1 cellular context compared by ENCODE assay signal in genomic region chr5:167375125-167375524, GRCh38.
TF ChIP-seq lines count a peak whose summit lies in the region.

No MANE protein-coding gene starts in this region.

TF ChIP-seq in GM23338, 12 proteins besides CTCF, POLR2A, EP300 and RAD21 (continued from another document):
- TF ChIP-seq, protein P1, sequence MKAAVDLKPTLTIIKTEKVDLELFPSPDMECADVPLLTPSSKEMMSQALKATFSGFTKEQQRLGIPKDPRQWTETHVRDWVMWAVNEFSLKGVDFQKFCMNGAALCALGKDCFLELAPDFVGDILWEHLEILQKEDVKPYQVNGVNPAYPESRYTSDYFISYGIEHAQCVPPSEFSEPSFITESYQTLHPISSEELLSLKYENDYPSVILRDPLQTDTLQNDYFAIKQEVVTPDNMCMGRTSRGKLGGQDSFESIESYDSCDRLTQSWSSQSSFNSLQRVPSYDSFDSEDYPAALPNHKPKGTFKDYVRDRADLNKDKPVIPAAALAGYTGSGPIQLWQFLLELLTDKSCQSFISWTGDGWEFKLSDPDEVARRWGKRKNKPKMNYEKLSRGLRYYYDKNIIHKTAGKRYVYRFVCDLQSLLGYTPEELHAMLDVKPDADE (IDR thresholded peaks at IDR 0.05) = no peak
- TF ChIP-seq NANOG (IDR thresholded peaks at IDR 0.05; ENCODE audit: borderline replicate concordance) (no peak), JUNB (IDR thresholded peaks at IDR 0.05; ENCODE audit: unreplicated experiment) (no peak), POLR2AphosphoS5 (IDR thresholded peaks at IDR 0.05; ENCODE audit: low read depth) (no peak), EZH2phosphoT487 (IDR thresholded peaks at IDR 0.05; ENCODE audit: unreplicated experiment) (no peak), REST (IDR thresholded peaks at IDR 0.05; ENCODE audit: unreplicated experiment) (no peak), ZNF114 (CRISPR knock-in tag; IDR thresholded peaks at IDR 0.05) (no peak), STAT1 (IDR thresholded peaks at IDR 0.05; ENCODE audit: unreplicated experiment) (no peak), CREB1 (CRISPR knock-in tag; IDR thresholded peaks at IDR 0.05; ENCODE audit: low read depth) (no peak), EZH2 (IDR thresholded peaks at IDR 0.05; ENCODE audit: low read depth, unreplicated experiment) (no peak)
- TF ChIP-seq, protein P2, sequence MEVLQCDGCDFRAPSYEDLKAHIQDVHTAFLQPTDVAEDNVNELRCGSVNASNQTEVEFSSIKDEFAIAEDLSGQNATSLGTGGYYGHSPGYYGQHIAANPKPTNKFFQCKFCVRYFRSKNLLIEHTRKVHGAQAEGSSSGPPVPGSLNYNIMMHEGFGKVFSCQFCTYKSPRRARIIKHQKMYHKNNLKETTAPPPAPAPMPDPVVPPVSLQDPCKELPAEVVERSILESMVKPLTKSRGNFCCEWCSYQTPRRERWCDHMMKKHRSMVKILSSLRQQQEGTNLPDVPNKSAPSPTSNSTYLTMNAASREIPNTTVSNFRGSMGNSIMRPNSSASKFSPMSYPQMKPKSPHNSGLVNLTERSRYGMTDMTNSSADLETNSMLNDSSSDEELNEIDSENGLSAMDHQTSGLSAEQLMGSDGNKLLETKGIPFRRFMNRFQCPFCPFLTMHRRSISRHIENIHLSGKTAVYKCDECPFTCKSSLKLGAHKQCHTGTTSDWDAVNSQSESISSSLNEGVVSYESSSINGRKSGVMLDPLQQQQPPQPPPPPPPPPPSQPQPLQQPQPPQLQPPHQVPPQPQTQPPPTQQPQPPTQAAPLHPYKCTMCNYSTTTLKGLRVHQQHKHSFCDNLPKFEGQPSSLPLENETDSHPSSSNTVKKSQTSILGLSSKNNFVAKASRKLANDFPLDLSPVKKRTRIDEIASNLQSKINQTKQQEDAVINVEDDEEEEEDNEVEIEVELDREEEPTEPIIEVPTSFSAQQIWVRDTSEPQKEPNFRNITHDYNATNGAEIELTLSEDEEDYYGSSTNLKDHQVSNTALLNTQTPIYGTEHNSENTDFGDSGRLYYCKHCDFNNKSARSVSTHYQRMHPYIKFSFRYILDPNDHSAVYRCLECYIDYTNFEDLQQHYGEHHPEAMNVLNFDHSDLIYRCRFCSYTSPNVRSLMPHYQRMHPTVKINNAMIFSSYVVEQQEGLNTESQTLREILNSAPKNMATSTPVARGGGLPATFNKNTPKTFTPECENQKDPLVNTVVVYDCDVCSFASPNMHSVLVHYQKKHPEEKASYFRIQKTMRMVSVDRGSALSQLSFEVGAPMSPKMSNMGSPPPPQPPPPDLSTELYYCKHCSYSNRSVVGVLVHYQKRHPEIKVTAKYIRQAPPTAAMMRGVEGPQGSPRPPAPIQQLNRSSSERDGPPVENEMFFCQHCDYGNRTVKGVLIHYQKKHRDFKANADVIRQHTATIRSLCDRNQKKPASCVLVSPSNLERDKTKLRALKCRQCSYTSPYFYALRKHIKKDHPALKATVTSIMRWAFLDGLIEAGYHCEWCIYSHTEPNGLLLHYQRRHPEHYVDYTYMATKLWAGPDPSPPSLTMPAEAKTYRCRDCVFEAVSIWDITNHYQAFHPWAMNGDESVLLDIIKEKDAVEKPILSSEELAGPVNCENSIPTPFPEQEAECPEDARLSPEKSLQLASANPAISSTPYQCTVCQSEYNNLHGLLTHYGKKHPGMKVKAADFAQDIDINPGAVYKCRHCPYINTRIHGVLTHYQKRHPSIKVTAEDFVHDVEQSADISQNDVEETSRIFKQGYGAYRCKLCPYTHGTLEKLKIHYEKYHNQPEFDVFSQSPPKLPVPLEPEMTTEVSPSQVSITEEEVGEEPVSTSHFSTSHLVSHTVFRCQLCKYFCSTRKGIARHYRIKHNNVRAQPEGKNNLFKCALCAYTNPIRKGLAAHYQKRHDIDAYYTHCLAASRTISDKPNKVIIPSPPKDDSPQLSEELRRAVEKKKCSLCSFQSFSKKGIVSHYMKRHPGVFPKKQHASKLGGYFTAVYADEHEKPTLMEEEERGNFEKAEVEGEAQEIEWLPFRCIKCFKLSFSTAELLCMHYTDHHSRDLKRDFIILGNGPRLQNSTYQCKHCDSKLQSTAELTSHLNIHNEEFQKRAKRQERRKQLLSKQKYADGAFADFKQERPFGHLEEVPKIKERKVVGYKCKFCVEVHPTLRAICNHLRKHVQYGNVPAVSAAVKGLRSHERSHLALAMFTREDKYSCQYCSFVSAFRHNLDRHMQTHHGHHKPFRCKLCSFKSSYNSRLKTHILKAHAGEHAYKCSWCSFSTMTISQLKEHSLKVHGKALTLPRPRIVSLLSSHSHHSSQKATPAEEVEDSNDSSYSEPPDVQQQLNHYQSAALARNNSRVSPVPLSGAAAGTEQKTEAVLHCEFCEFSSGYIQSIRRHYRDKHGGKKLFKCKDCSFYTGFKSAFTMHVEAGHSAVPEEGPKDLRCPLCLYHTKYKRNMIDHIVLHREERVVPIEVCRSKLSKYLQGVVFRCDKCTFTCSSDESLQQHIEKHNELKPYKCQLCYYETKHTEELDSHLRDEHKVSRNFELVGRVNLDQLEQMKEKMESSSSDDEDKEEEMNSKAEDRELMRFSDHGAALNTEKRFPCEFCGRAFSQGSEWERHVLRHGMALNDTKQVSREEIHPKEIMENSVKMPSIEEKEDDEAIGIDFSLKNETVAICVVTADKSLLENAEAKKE (CRISPR knock-in tag; IDR thresholded peaks at IDR 0.05) = no peak
